ENCODE assay signal across 1 cellular context in the genomic region with DNA sequence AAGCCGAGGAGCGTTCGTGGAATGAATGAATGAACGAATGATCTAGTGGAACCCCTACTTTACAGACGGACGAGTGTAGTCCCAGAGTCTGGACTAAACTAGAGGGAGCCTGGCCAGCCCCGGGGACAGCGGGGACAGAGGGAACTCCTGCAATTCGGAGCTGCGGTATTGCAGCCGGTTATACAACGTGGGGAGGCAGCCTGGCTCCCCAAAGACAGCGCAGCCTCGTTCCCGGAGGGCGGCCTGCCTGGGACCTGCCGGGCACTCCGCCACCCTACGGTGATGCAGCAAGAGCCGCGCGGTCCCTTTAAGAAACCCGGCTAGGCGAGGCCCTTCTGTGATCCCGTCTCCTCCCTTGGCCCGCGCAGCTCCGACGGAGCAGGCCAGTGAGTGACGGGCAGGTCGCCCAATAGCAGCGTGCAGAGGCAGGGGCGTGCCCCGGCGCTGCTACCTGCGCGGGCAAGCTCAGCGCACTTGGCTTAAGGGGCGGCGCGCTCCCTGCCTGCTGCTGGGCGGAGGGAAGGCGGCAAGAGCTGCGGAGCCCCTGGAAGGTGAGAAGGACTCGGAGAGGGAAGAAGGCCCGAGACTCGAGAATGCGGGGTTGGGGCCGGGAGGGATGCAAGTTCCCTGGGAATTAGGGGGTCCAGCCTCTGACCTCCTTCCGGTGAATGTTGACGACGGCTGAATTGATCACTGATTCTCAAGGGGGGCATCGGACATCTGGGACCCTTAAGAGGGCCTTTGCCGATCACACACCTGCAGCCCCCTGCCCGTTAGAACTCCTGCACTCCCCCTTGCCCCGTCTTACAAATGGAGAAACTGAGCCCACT.
TF ChIP-seq lines count a peak whose summit lies in the region.

A gene with protein sequence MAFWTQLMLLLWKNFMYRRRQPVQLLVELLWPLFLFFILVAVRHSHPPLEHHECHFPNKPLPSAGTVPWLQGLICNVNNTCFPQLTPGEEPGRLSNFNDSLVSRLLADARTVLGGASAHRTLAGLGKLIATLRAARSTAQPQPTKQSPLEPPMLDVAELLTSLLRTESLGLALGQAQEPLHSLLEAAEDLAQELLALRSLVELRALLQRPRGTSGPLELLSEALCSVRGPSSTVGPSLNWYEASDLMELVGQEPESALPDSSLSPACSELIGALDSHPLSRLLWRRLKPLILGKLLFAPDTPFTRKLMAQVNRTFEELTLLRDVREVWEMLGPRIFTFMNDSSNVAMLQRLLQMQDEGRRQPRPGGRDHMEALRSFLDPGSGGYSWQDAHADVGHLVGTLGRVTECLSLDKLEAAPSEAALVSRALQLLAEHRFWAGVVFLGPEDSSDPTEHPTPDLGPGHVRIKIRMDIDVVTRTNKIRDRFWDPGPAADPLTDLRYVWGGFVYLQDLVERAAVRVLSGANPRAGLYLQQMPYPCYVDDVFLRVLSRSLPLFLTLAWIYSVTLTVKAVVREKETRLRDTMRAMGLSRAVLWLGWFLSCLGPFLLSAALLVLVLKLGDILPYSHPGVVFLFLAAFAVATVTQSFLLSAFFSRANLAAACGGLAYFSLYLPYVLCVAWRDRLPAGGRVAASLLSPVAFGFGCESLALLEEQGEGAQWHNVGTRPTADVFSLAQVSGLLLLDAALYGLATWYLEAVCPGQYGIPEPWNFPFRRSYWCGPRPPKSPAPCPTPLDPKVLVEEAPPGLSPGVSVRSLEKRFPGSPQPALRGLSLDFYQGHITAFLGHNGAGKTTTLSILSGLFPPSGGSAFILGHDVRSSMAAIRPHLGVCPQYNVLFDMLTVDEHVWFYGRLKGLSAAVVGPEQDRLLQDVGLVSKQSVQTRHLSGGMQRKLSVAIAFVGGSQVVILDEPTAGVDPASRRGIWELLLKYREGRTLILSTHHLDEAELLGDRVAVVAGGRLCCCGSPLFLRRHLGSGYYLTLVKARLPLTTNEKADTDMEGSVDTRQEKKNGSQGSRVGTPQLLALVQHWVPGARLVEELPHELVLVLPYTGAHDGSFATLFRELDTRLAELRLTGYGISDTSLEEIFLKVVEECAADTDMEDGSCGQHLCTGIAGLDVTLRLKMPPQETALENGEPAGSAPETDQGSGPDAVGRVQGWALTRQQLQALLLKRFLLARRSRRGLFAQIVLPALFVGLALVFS (N-terminal part only) (plus strand): TSS at position 462 of the 830 bp plus-strand sequence. CDS start 1,255 bp downstream, outside the sequence.

TF ChIP-seq in HepG2, 621 proteins besides CTCF, POLR2A, EP300 and RAD21 (continued from another document):
- TF ChIP-seq SIX4 (CRISPR knock-in tag; IDR thresholded peaks at IDR 0.05), result no peak
- TF ChIP-seq ZNF292 (CRISPR knock-in tag; IDR thresholded peaks at IDR 0.05; ENCODE audit: borderline replicate concordance, low read depth), result peak; percentile 72; the same call in 1 of the 2 replicates
- TF ChIP-seq, protein P1, sequence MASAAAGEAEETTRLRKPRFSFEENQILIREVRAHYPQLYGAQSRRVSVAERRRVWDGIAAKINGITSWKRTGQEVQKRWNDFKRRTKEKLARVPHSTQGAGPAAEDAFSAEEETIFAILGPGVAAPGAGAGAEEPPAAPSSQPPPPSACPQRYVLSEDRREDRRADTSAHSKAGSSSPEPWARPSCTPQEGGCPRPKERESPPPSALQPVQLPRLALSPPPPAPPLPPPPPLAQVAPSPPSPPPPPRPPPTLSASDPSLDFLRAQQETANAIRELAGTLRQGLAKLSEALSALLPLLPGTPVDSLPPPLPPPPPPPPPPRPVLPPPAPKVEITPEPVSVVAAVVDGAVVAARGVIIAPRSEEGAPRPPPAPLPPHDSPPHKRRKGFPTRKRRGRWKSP (CRISPR knock-in tag; IDR thresholded peaks at IDR 0.05), result peak; percentile 71; the same call in 1 of the 2 replicates
TF ChIP-seq in HepG2: peak in this region for 160.
